ENCODE assay signal across 1 cellular context in genomic region chr3:182309120-182309519, GRCh38.
TF ChIP-seq lines count a peak whose summit lies in the region.

No MANE protein-coding gene starts in this region.

TF ChIP-seq in K562, 482 proteins besides CTCF, POLR2A, EP300 and RAD21 (continued from another document and continues in another):
- no peak for TF ChIP-seq RREB1 (CRISPR knock-in tag; IDR thresholded peaks at IDR 0.05)
- no peak for TF ChIP-seq KAT7 (CRISPR knock-in tag; IDR thresholded peaks at IDR 0.05; ENCODE audit: borderline replicate concordance)
- TF ChIP-seq ZNF780A (CRISPR knock-in tag; IDR thresholded peaks at IDR 0.05), result no peak
- TF ChIP-seq NFE2 (IDR thresholded peaks at IDR 0.05; ENCODE audit: low read depth), result 0 out of 2 replicates have a peak, but pooled peaks have one; percentile 35
- no peak for TF ChIP-seq KLF16 (IDR thresholded peaks at IDR 0.05)
- no peak for TF ChIP-seq EZH2 (IDR thresholded peaks at IDR 0.05; ENCODE audit: borderline replicate concordance, low read depth, low read length)
- peak; percentile 51 for TF ChIP-seq PKNOX1 (IDR thresholded peaks at IDR 0.05)
- TF ChIP-seq ZNF140 (CRISPR knock-in tag; IDR thresholded peaks at IDR 0.05), result no peak
- no peak for TF ChIP-seq ZFP36 (IDR thresholded peaks at IDR 0.05; ENCODE audit: low read depth, low read length, partially characterized antibody)
- no peak for TF ChIP-seq SRSF7 (optimal IDR thresholded peaks at IDR 0.05; ENCODE audit: low read depth, low read length)
- no peak for TF ChIP-seq SRF (CRISPR knock-in tag; IDR thresholded peaks at IDR 0.05)
- TF ChIP-seq FOSL1 (tag; conservative IDR thresholded peaks at IDR 0.05), result peak; percentile 59
- no peak for TF ChIP-seq RBBP5 (IDR thresholded peaks at IDR 0.05; ENCODE audit: borderline replicate concordance, insufficient read depth, low read length, poor library complexity, severe bottlenecking)
- TF ChIP-seq DDX20 (tag; IDR thresholded peaks at IDR 0.05; ENCODE audit: low read depth), result no peak
- no peak for TF ChIP-seq GTF2E2 (tag; IDR thresholded peaks at IDR 0.05)
- no peak for TF ChIP-seq ZFP30 (CRISPR knock-in tag; IDR thresholded peaks at IDR 0.05; ENCODE audit: borderline replicate concordance)
- no peak for TF ChIP-seq CBX2 (IDR thresholded peaks at IDR 0.05; ENCODE audit: insufficient read depth, low read length, poor library complexity, severe bottlenecking)
- TF ChIP-seq, protein P1, sequence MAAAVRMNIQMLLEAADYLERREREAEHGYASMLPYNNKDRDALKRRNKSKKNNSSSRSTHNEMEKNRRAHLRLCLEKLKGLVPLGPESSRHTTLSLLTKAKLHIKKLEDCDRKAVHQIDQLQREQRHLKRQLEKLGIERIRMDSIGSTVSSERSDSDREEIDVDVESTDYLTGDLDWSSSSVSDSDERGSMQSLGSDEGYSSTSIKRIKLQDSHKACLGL (CRISPR knock-in tag; IDR thresholded peaks at IDR 0.05; ENCODE audit: borderline replicate concordance, poor library complexity, severe bottlenecking), result no peak
- no peak for TF ChIP-seq CBX3 (IDR thresholded peaks at IDR 0.05; ENCODE audit: borderline replicate concordance in 1 of 2, low read length in 2 of 2)
- TF ChIP-seq EWSR1 (IDR thresholded peaks at IDR 0.05; ENCODE audit: borderline replicate concordance, low read depth, partially characterized antibody), result no peak
- no peak for TF ChIP-seq NCOA1 (IDR thresholded peaks at IDR 0.05; ENCODE audit: low read depth)
- TF ChIP-seq ZNF444 (CRISPR knock-in tag; IDR thresholded peaks at IDR 0.05), result no peak
- TF ChIP-seq, protein P2, sequence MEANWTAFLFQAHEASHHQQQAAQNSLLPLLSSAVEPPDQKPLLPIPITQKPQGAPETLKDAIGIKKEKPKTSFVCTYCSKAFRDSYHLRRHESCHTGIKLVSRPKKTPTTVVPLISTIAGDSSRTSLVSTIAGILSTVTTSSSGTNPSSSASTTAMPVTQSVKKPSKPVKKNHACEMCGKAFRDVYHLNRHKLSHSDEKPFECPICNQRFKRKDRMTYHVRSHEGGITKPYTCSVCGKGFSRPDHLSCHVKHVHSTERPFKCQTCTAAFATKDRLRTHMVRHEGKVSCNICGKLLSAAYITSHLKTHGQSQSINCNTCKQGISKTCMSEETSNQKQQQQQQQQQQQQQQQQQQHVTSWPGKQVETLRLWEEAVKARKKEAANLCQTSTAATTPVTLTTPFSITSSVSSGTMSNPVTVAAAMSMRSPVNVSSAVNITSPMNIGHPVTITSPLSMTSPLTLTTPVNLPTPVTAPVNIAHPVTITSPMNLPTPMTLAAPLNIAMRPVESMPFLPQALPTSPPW (CRISPR knock-in tag; IDR thresholded peaks at IDR 0.05), result no peak
- no peak for TF ChIP-seq LARP7 (IDR thresholded peaks at IDR 0.05)
- TF ChIP-seq PTRF (tag; IDR thresholded peaks at IDR 0.05), result no peak
- TF ChIP-seq COPS2 (conservative IDR thresholded peaks at IDR 0.05), result no peak
- TF ChIP-seq ZNF263 (CRISPR knock-in tag; IDR thresholded peaks at IDR 0.05; ENCODE audit: borderline replicate concordance), result no peak
- TF ChIP-seq CEBPZ (IDR thresholded peaks at IDR 0.05; ENCODE audit: borderline replicate concordance, low read depth, low read length), result no peak
- no peak for TF ChIP-seq POLR2H (tag; IDR thresholded peaks at IDR 0.05; ENCODE audit: low read depth)
- no peak for TF ChIP-seq KHSRP (IDR thresholded peaks at IDR 0.05)
- TF ChIP-seq PTBP1 (IDR thresholded peaks at IDR 0.05; ENCODE audit: low read depth, low read length), result no peak
- TF ChIP-seq XRCC5 (IDR thresholded peaks at IDR 0.05; ENCODE audit: low read depth, low read length), result no peak
- no peak for TF ChIP-seq STAT5B (CRISPR knock-in tag; IDR thresholded peaks at IDR 0.05)
- TF ChIP-seq PCBP2 (IDR thresholded peaks at IDR 0.05; ENCODE audit: low read depth, low read length, poor library complexity, severe bottlenecking), result no peak
- TF ChIP-seq ZNF212 (CRISPR knock-in tag; IDR thresholded peaks at IDR 0.05), result no peak
- no peak for TF ChIP-seq POLR2AphosphoS2 (IDR thresholded peaks at IDR 0.05; ENCODE audit: low read length)
- no peak for TF ChIP-seq NR2C2 (CRISPR knock-in tag; IDR thresholded peaks at IDR 0.05)
- TF ChIP-seq NR2C2 (tag; IDR thresholded peaks at IDR 0.05), result peak; percentile 44
- TF ChIP-seq ZC3H11A (IDR thresholded peaks at IDR 0.05; ENCODE audit: low read depth, low read length), result no peak
- TF ChIP-seq BCL6 (CRISPR knock-in tag; IDR thresholded peaks at IDR 0.05), result no peak
- TF ChIP-seq ATF1 (CRISPR knock-in tag; IDR thresholded peaks at IDR 0.05), result no peak
- TF ChIP-seq ATF1 (tag; IDR thresholded peaks at IDR 0.05), result peak; percentile 20; the same call in 1 of the 2 replicates
- peak; percentile 42 for TF ChIP-seq RFX1 (IDR thresholded peaks at IDR 0.05)
- TF ChIP-seq PYGO2 (tag; IDR thresholded peaks at IDR 0.05), result no peak
- TF ChIP-seq, protein P3, sequence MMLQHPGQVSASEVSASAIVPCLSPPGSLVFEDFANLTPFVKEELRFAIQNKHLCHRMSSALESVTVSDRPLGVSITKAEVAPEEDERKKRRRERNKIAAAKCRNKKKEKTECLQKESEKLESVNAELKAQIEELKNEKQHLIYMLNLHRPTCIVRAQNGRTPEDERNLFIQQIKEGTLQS (IDR thresholded peaks at IDR 0.05), result 0 out of 2 replicates have a peak, but pooled peaks have one; percentile 27
- TF ChIP-seq, protein P3 (CRISPR knock-in tag; conservative IDR thresholded peaks at IDR 0.05), result no peak
- TF ChIP-seq, protein P4, sequence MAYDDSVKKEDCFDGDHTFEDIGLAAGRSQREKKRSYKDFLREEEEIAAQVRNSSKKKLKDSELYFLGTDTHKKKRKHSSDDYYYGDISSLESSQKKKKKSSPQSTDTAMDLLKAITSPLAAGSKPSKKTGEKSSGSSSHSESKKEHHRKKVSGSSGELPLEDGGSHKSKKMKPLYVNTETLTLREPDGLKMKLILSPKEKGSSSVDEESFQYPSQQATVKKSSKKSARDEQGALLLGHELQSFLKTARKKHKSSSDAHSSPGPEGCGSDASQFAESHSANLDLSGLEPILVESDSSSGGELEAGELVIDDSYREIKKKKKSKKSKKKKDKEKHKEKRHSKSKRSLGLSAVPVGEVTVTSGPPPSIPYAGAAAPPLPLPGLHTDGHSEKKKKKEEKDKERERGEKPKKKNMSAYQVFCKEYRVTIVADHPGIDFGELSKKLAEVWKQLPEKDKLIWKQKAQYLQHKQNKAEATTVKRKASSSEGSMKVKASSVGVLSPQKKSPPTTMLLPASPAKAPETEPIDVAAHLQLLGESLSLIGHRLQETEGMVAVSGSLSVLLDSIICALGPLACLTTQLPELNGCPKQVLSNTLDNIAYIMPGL (CRISPR knock-in tag; IDR thresholded peaks at IDR 0.05), result no peak
- TF ChIP-seq SREBF1 (IDR thresholded peaks at IDR 0.05; ENCODE audit: borderline replicate concordance, low read depth, low read length), result no peak
- TF ChIP-seq SMARCE1 (IDR thresholded peaks at IDR 0.05), result no peak
- TF ChIP-seq ZNF395 (CRISPR knock-in tag; IDR thresholded peaks at IDR 0.05), result no peak
- TF ChIP-seq BRCA1 (IDR thresholded peaks at IDR 0.05), result no peak
- no peak for TF ChIP-seq BRCA1 (CRISPR knock-in tag; IDR thresholded peaks at IDR 0.05)
- TF ChIP-seq NCOA6 (IDR thresholded peaks at IDR 0.05), result no peak
- peak; percentile 63 for TF ChIP-seq MAFG (tag; conservative IDR thresholded peaks at IDR 0.05)
- TF ChIP-seq, protein P5, sequence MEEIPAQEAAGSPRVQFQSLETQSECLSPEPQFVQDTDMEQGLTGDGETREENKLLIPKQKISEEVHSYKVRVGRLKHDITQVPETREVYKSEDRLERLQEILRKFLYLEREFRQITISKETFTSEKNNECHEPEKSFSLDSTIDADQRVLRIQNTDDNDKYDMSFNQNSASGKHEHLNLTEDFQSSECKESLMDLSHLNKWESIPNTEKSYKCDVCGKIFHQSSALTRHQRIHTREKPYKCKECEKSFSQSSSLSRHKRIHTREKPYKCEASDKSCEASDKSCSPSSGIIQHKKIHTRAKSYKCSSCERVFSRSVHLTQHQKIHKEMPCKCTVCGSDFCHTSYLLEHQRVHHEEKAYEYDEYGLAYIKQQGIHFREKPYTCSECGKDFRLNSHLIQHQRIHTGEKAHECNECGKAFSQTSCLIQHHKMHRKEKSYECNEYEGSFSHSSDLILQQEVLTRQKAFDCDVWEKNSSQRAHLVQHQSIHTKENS (CRISPR knock-in tag; IDR thresholded peaks at IDR 0.05), result no peak
